In genomic region chr1:19680644-19681043, GRCh38 we compare ENCODE assay signal across 18 cellular contexts. TPM values are rescaled to one million over a fixed set of nuclear protein-coding genes. Genes with fewer than 3 reads are reported as not detected.
DNase-seq lines count a peak whose midpoint lies in the region; ATAC-seq and TF ChIP-seq lines count a peak whose summit lies in the region.
"Had no signal": no experiment of that assay in that cellular context is flagged by ENCODE, and none has a peak within 500 bp of the region (broad histone marks: within the 10 kb centered on the region; RNA-seq: fewer than 3 reads in every experiment).

No MANE protein-coding gene starts in this region.

- H3K4me1 ChIP-seq in SK-N-SH (ENCODE audit: control insufficient read depth in 1 of 2, insufficient read depth in 2 of 2, low read depth in 1 of 2, low read length in 1 of 2): peaks cover 0 to 6% of the 10 kb centered on the region in 2 experiments; a peak in 1 of 4 replicates
- no peaks in the 10 kb centered on the region for H3K4me1 ChIP-seq in naive thymus-derived CD4-positive, alpha-beta T cell (ENCODE audit: control insufficient read depth in 2 of 2, insufficient read depth in 2 of 2, low read length in 2 of 2)
- H3K4me1 ChIP-seq: BLaER1, HAP-1 had no signal

- ATAC-seq in SK-N-SH treated with all-trans-retinoic acid at 6 μM for 48 hours: no peak
- ATAC-seq in naive thymus-derived CD4-positive, alpha-beta T cell: no peak

- 83% methylated on average over 4 of the region's 7 CpGs for WGBS in SK-N-SH (ENCODE audit: low lambda C conversion rate)

- no peak for DNase-seq in SK-N-SH
- DNase-seq in caudate nucleus (lab: John Stamatoyannopoulos, UW): no peak
- peak; percentile 73 for DNase-seq in iPS-NIHi11 (ENCODE audit: low spot score)
- no peak for DNase-seq in ecto neural progenitor cell (ENCODE audit: low spot score)
- DNase-seq in naive thymus-derived CD4-positive, alpha-beta T cell: no peak
- DNase-seq in immature natural killer cell: no peak
- DNase-seq: AML-193; CD8-positive, alpha-beta memory T cell; DMS53; GF-D8; GM23248; IMR-90 had no signal

- no peak overlapping the region for H3K4me3 Mint-ChIP-seq in naive thymus-derived CD4-positive, alpha-beta T cell
- H3K4me3 Mint-ChIP-seq in immature natural killer cell: no peak overlapping the region
- H3K4me3 Mint-ChIP-seq: CD8-positive, alpha-beta memory T cell had no signal

- H3K79me2 ChIP-seq in SK-N-SH (ENCODE audit: insufficient read depth): no peaks in the 10 kb centered on the region

- intact Hi-C loops in naive thymus-derived CD4-positive, alpha-beta T cell (cut with micrococcal nuclease): no loop called here

- H3K4me2 ChIP-seq in SK-N-SH: no peak overlapping the region
- H3K4me2 ChIP-seq: BLaER1 had no signal

- H3K36me3 ChIP-seq in SK-N-SH (replicated peaks in 1 of 2; ENCODE audit: control insufficient read depth in 1 of 2, insufficient read depth in 2 of 2, low read length in 1 of 2): no peaks in the 10 kb centered on the region
- peaks cover 0 to 15% (median 0%) of the 10 kb centered on the region in 3 experiments for H3K36me3 ChIP-seq in naive thymus-derived CD4-positive, alpha-beta T cell (ENCODE audit: control insufficient read depth in 2 of 3, insufficient read depth in 3 of 3, low read length in 3 of 3)
- H3K36me3 ChIP-seq: HAP-1 had no signal

- TF ChIP-seq EP300 in SK-N-SH (IDR thresholded peaks at IDR 0.05; ENCODE audit: borderline replicate concordance in 1 of 2, low read depth in 1 of 2, low read length in 1 of 2) (no peak), Ishikawa (IDR thresholded peaks at IDR 0.05; ENCODE audit: borderline replicate concordance) (no peak)

- H3K27ac ChIP-seq in SK-N-SH (ENCODE audit: low read depth in 2 of 2, low read length in 1 of 2) (no peak overlapping the region), caudate nucleus (ENCODE audit: low read depth, low read length) (peak overlapping the region; percentile 79)
- H3K27ac ChIP-seq in naive thymus-derived CD4-positive, alpha-beta T cell (ENCODE audit: low read depth, low read length): no peak overlapping the region
- H3K27ac ChIP-seq: 22Rv1, BLaER1, GM23248 had no signal

- H3K27me3 ChIP-seq in SK-N-SH (ENCODE audit: insufficient read depth): no peaks in the 10 kb centered on the region
- no peaks in the 10 kb centered on the region for H3K27me3 ChIP-seq in naive thymus-derived CD4-positive, alpha-beta T cell (ENCODE audit: control insufficient read depth in 2 of 2, insufficient read depth in 2 of 2, low read length in 2 of 2)
- H3K27me3 ChIP-seq: BLaER1 had no signal

- H2AFZ ChIP-seq in SK-N-SH (ENCODE audit: low read depth): no peak overlapping the region
- H2AFZ ChIP-seq: GM23248 had no signal

- peaks cover 0 to 2% (median 0%) of the 10 kb centered on the region in 5 donors for H3K27me3 Mint-ChIP-seq in naive thymus-derived CD4-positive, alpha-beta T cell
- peaks cover 0 to 7% (median 3%) of the 10 kb centered on the region in 3 donors for H3K27me3 Mint-ChIP-seq in immature natural killer cell (ENCODE audit: low read depth in 3 of 3)

- peak overlapping the region in 1 of 9 donors; percentile 58 for H3K27ac Mint-ChIP-seq in naive thymus-derived CD4-positive, alpha-beta T cell
- H3K27ac Mint-ChIP-seq in immature natural killer cell: no peak overlapping the region

- H3K9me3 Mint-ChIP-seq in naive thymus-derived CD4-positive, alpha-beta T cell: no peaks in the 10 kb centered on the region
- no peaks in the 10 kb centered on the region for H3K9me3 Mint-ChIP-seq in immature natural killer cell
- H3K9me3 Mint-ChIP-seq: CD8-positive, alpha-beta memory T cell had no signal

- H3K4me1 Mint-ChIP-seq in naive thymus-derived CD4-positive, alpha-beta T cell: peaks cover 0 to 9% (median 0%) of the 10 kb centered on the region in 7 donors
- no peaks in the 10 kb centered on the region for H3K4me1 Mint-ChIP-seq in immature natural killer cell

- no peak overlapping the region for H3K9ac ChIP-seq in SK-N-SH
- H3K9ac ChIP-seq: BLaER1, GM23248 had no signal

- H3K4me3 ChIP-seq in SK-N-SH (ENCODE audit: low read depth in 2 of 2, low read length in 1 of 2): no peak overlapping the region
- H3K4me3 ChIP-seq in naive thymus-derived CD4-positive, alpha-beta T cell (ENCODE audit: low read length): no peak overlapping the region
- H3K4me3 ChIP-seq: BLaER1, GM23248, HAP-1 had no signal

- CTCF ChIA-PET in SK-N-SH (lab: Yijun Ruan, JAX): interaction anchor here (1.1 to 33.1 kb wide), 4 partner anchors 11 to 27 kb away, joined by 3 to 553 read pairs (median 6); no protein-coding TSS in a partner anchor
- CTCF ChIA-PET in naive thymus-derived CD4-positive, alpha-beta T cell (lab: Charles Lee): interaction anchor here (0.9 to 1.8 kb wide), 3 partner anchors 12 to 96 kb away, joined by 3 to 7 read pairs (median 3); no protein-coding TSS in a partner anchor

- no peak for TF ChIP-seq CTCF in SK-N-SH (IDR thresholded peaks at IDR 0.05)

- H3K9me2 ChIP-seq in SK-N-SH: no peaks in the 10 kb centered on the region

- H3K36me3 Mint-ChIP-seq in naive thymus-derived CD4-positive, alpha-beta T cell: peaks cover 0 to 16% (median 0%) of the 10 kb centered on the region in 5 donors
- peaks cover 0 to 4% (median 4%) of the 10 kb centered on the region in 3 donors for H3K36me3 Mint-ChIP-seq in immature natural killer cell

- no peak for TF ChIP-seq RAD21 in SK-N-SH (IDR thresholded peaks at IDR 0.05; ENCODE audit: low read length)
- no peak for TF ChIP-seq RAD21 in Ishikawa (IDR thresholded peaks at IDR 0.05; ENCODE audit: low read depth)

- POLR2A ChIA-PET in SK-N-SH (lab: Yijun Ruan, JAX): no interaction called here
- POLR2A ChIA-PET in naive thymus-derived CD4-positive, alpha-beta T cell (lab: Charles Lee): no interaction called here

- H4K20me1 ChIP-seq in SK-N-SH (ENCODE audit: insufficient read depth): no peaks in the 10 kb centered on the region

- H3F3A ChIP-seq in SK-N-SH (replicated peaks; ENCODE audit: insufficient read depth): no peaks in the 10 kb centered on the region

- no peaks in the 10 kb centered on the region for H3K9me3 ChIP-seq in SK-N-SH
- H3K9me3 ChIP-seq in naive thymus-derived CD4-positive, alpha-beta T cell (ENCODE audit: control insufficient read depth in 2 of 3, low read length in 3 of 3): no peaks in the 10 kb centered on the region
- H3K9me3 ChIP-seq: BLaER1, HAP-1 had no signal

TF ChIP-seq in SK-N-SH, 30 proteins besides CTCF, POLR2A, EP300 and RAD21 (continues in another document):
- TF ChIP-seq YY1 (IDR thresholded peaks at IDR 0.05; ENCODE audit: low read depth) (no peak), NFIC (IDR thresholded peaks at IDR 0.05; ENCODE audit: borderline replicate concordance) (no peak), RCOR1 (IDR thresholded peaks at IDR 0.05; ENCODE audit: low read length) (no peak), TCF12 (IDR thresholded peaks at IDR 0.05) (no peak), JUND (IDR thresholded peaks at IDR 0.05) (no peak)

TF ChIP-seq in SK-N-SH treated with all-trans-retinoic acid at 6 μM for 48 hours, 23 proteins besides CTCF, POLR2A, EP300 and RAD21 (continues in another document):
- TF ChIP-seq ZFP3 (CRISPR knock-in tag; IDR thresholded peaks at IDR 0.05) (no peak), POU6F1 (CRISPR knock-in tag; IDR thresholded peaks at IDR 0.05; ENCODE audit: borderline replicate concordance, low read depth) (no peak), SNAI2 (CRISPR knock-in tag; IDR thresholded peaks at IDR 0.05) (no peak), ISL1 (CRISPR knock-in tag; IDR thresholded peaks at IDR 0.05) (no peak)

TF ChIP-seq in Ishikawa, 13 proteins besides CTCF, POLR2A, EP300 and RAD21 (continues in another document):
- TF ChIP-seq MAX (IDR thresholded peaks at IDR 0.05) (no peak), USF1 (IDR thresholded peaks at IDR 0.05) (no peak), ZBTB7A (IDR thresholded peaks at IDR 0.05; ENCODE audit: low read depth) (no peak)

RNA-seq across cellular contexts. Expression of gene HTR6, which starts 16.0 kb away (rescaled TPM):
- 0.05 and 0.10 TPM in 2 replicates for polyA plus RNA-seq in SK-N-SH (2012; rRNA removed)
- 0.08 and 0.10 TPM in 2 replicates for polyA plus RNA-seq in SK-N-SH (2012; cell fraction: cytosol; rRNA removed)
- polyA plus RNA-seq in SK-N-SH (2012; cell fraction: nucleus; rRNA removed): 0.33 and 0.36 TPM in 2 replicates
- total RNA-seq in naive thymus-derived CD4-positive, alpha-beta T cell: under 1 TPM in 2 of 5 experiments, not detected in 3; 0.40 to 0.54 TPM
- under 1 TPM; 0.13 to 0.92 TPM for polyA plus RNA-seq in naive thymus-derived CD4-positive, alpha-beta T cell
- polyA plus RNA-seq in immature natural killer cell: not detected
- total RNA-seq: A673; CD8-positive, alpha-beta memory T cell; GM23248; IMR-90 had no signal
- polyA plus RNA-seq: CD8-positive, alpha-beta memory T cell; GM23248; IMR-90 had no signal

RNA-seq across cellular contexts. Expression of gene NBL1, which starts 36.5 kb away (rescaled TPM):
- polyA plus RNA-seq in SK-N-SH (2012; rRNA removed) (34.9 and 36.1 TPM in 2 replicates), immature natural killer cell (1 to 10 TPM in 1 of 3 donors, under 1 TPM in 1, not detected in 1; 0.44 to 2.7 TPM)
- 12.3 and 24.5 TPM in 2 replicates for polyA plus RNA-seq in SK-N-SH (2012; cell fraction: cytosol; rRNA removed)
- 18.3 and 24.7 TPM in 2 replicates for polyA plus RNA-seq in SK-N-SH (2012; cell fraction: nucleus; rRNA removed)
- total RNA-seq in naive thymus-derived CD4-positive, alpha-beta T cell: 10 to 100 TPM; 20.7 to 36.1 (median 22.8) TPM
- 1 to 10 TPM; 2.5 to 4.0 TPM for polyA plus RNA-seq in naive thymus-derived CD4-positive, alpha-beta T cell
